28 cellular contexts compared by ENCODE assay signal in the genomic region with DNA sequence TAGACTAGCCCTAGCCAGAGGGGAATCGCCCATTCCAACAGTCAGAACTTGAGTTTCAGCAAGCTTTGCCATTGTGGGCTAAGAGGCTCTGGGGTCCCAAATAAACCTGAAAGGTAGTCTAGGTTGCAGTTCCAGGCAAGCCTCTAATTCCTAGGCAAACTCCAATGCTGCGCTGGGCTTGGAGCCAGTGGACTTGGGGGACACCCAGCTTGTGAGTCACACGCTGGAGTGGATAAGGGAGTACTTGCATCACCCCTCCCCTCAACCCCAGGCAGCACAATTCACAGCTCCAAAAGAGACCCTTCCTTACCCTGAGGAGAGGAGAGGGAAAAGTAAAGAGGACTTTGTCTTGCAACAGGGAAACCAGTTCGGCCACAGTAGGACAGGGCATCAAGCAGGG.
"Had no signal": no experiment of that assay in that cellular context is flagged by ENCODE, and none has a peak within 500 bp of the region (broad histone marks: within the 10 kb centered on the region; RNA-seq: fewer than 3 reads in every experiment).

No MANE protein-coding gene starts in this region.

- H3K9me3 ChIP-seq: colonic mucosa, gastrocnemius medialis, psoas muscle had no signal

- H3K4me3 ChIP-seq: colonic mucosa, gastrocnemius medialis, heart left ventricle, hepatocyte, left lung, neural progenitor cell, psoas muscle, sigmoid colon, thoracic aorta, tibial nerve, upper lobe of left lung had no signal

- H3K27me3 ChIP-seq: colonic mucosa, gastrocnemius medialis, heart left ventricle, hepatocyte, left lung, neural progenitor cell, sigmoid colon, tibial nerve, upper lobe of left lung had no signal

- H3K36me3 Mint-ChIP-seq: neural progenitor cell; stimulated activated naive B cell treated with anti-CD40 and anti-IgM and Interleukin-4, amounts not matched to agents 10 μg/mL and 1 μg/mL and 100 μg/mL, for 72 hours had no signal

- H3K4me1 Mint-ChIP-seq: naive thymus-derived CD4-positive, alpha-beta T cell; nephron; stimulated activated naive B cell treated with anti-CD40 and anti-IgM and Interleukin-4, amounts not matched to agents 10 μg/mL and 1 μg/mL and 100 μg/mL, for 72 hours had no signal

- DNase-seq: colonic mucosa; effector CD8-positive, alpha-beta T cell; endodermal cell; foreskin fibroblast; gastrocnemius medialis; heart left ventricle; kidney; left cardiac atrium; left lung; mesendoderm; midbrain; naive thymus-derived CD4-positive, alpha-beta T cell; nucleus accumbens; psoas muscle; right cardiac atrium; sigmoid colon; stimulated activated CD4-positive, alpha-beta T cell treated with anti-CD3 and anti-CD28 coated beads, Interleukin-2, amount 100 ng/mL, for 24 hours; stimulated activated CD4-positive, alpha-beta T cell treated with anti-CD3 and anti-CD28 coated beads, Interleukin-4, amount 100 ng/mL, for 24 hours; stimulated activated naive B cell treated with anti-CD40 and anti-IgM and Interleukin-4, amounts not matched to agents 10 μg/mL and 1 μg/mL and 100 μg/mL, for 72 hours; upper lobe of left lung had no signal

- H3K36me3 ChIP-seq: colonic mucosa, gastrocnemius medialis, heart left ventricle, left lung, neural progenitor cell, sigmoid colon, thoracic aorta, tibial nerve, upper lobe of left lung had no signal

- H3K4me3 Mint-ChIP-seq: dendritic cell treated with granulocyte-macrophage colony-stimulating factor and Interleukin-4, amounts not matched to agents 40 ng/mL and 50 ng/mL, for 4 days; endodermal cell; naive thymus-derived CD4-positive, alpha-beta T cell; nephron; neural progenitor cell; stimulated activated naive B cell treated with anti-CD40 and anti-IgM and Interleukin-4, amounts not matched to agents 10 μg/mL and 1 μg/mL and 100 μg/mL, for 72 hours; stimulated activated naive CD8-positive, alpha-beta T cell treated with anti-CD3 and anti-CD28 coated beads, Interleukin-15, Interleukin-2, amounts not matched to agents 100 ng/mL and 50 ng/mL, for 24 hours had no signal

- H3K27ac Mint-ChIP-seq: dendritic cell treated with granulocyte-macrophage colony-stimulating factor and Interleukin-4, amounts not matched to agents 40 ng/mL and 50 ng/mL, for 4 days; endodermal cell; nephron; neural progenitor cell; stimulated activated naive B cell treated with anti-CD40 and anti-IgM and Interleukin-4, amounts not matched to agents 10 μg/mL and 1 μg/mL and 100 μg/mL, for 72 hours; stimulated activated naive CD8-positive, alpha-beta T cell treated with anti-CD3 and anti-CD28 coated beads, Interleukin-15, Interleukin-2, amounts not matched to agents 100 ng/mL and 50 ng/mL, for 24 hours had no signal

- ATAC-seq: esophagus mucosa; gastrocnemius medialis; heart left ventricle; left cardiac atrium; left lung; naive thymus-derived CD4-positive, alpha-beta T cell; psoas muscle; right cardiac atrium; stimulated activated naive B cell treated with anti-CD40 and anti-IgM and Interleukin-4, amounts not matched to agents 10 μg/mL and 1 μg/mL and 100 μg/mL, for 72 hours had no signal
